28 cellular contexts compared by ENCODE assay signal in genomic region chr17:50572541-50572940, GRCh38.
"Had no signal": no experiment of that assay in that cellular context is flagged by ENCODE, and none has a peak within 500 bp of the region (broad histone marks: within the 10 kb centered on the region; RNA-seq: fewer than 3 reads in every experiment).

No MANE protein-coding gene starts in this region.

- DNase-seq: colonic mucosa; cortex of kidney; effector CD8-positive, alpha-beta T cell; effector memory CD8-positive, alpha-beta T cell; endodermal cell; erythroblast; esophagus squamous epithelium; foreskin fibroblast; foreskin melanocyte; gastrocnemius medialis; glutamatergic neuron; head of caudate nucleus; heart right ventricle; hippocampal formation; islet precursor cell; kidney; kidney glomerular epithelial cell; left colon; left ventricle myocardium inferior; lower lobe of right lung; mesenchymal stem cell; mucosa of descending colon had no signal

- H3K36me3 ChIP-seq: colonic mucosa, esophagus squamous epithelium, gastrocnemius medialis, heart right ventricle, left ventricle myocardium inferior, lower lobe of right lung had no signal

- H3K27ac ChIP-seq: colonic mucosa, epithelial cell of prostate, esophagus squamous epithelium, gastrocnemius medialis, heart right ventricle, left ventricle myocardium inferior, lower lobe of right lung had no signal

- H3K27me3 ChIP-seq: colonic mucosa, gastrocnemius medialis had no signal

- FAIRE-seq: endometrium, kidney had no signal

- H3K4me3 Mint-ChIP-seq: dendritic cell treated with granulocyte-macrophage colony-stimulating factor and Interleukin-4, amounts not matched to agents 40 ng/mL and 50 ng/mL, for 4 days; effector memory CD8-positive, alpha-beta T cell; endodermal cell; mesothelial cell of epicardium had no signal

- H3K9me3 Mint-ChIP-seq: dendritic cell treated with granulocyte-macrophage colony-stimulating factor and Interleukin-4, amounts not matched to agents 40 ng/mL and 50 ng/mL, for 4 days; effector memory CD8-positive, alpha-beta T cell; endodermal cell; mesothelial cell of epicardium had no signal

- H3K4me1 ChIP-seq: colonic mucosa, esophagus squamous epithelium, gastrocnemius medialis, heart right ventricle, left ventricle myocardium inferior, lower lobe of right lung had no signal

- ATAC-seq: effector memory CD8-positive, alpha-beta T cell; esophagus mucosa; gastrocnemius medialis; heart right ventricle; left colon; left lobe of liver; lower lobe of right lung; mucosa of descending colon had no signal

- H3K4me3 ChIP-seq: colonic mucosa, esophagus squamous epithelium, gastrocnemius medialis, heart right ventricle, left ventricle myocardium inferior, lower lobe of right lung, mucosa of descending colon had no signal

- H3K9me3 ChIP-seq: colonic mucosa, esophagus squamous epithelium, gastrocnemius medialis, heart right ventricle, left ventricle myocardium inferior, lower lobe of right lung, mucosa of descending colon had no signal

- H3K27ac Mint-ChIP-seq: dendritic cell treated with granulocyte-macrophage colony-stimulating factor and Interleukin-4, amounts not matched to agents 40 ng/mL and 50 ng/mL, for 4 days; effector memory CD8-positive, alpha-beta T cell; endodermal cell; mesothelial cell of epicardium had no signal
